13 cellular contexts compared by ENCODE assay signal in the genomic region with DNA sequence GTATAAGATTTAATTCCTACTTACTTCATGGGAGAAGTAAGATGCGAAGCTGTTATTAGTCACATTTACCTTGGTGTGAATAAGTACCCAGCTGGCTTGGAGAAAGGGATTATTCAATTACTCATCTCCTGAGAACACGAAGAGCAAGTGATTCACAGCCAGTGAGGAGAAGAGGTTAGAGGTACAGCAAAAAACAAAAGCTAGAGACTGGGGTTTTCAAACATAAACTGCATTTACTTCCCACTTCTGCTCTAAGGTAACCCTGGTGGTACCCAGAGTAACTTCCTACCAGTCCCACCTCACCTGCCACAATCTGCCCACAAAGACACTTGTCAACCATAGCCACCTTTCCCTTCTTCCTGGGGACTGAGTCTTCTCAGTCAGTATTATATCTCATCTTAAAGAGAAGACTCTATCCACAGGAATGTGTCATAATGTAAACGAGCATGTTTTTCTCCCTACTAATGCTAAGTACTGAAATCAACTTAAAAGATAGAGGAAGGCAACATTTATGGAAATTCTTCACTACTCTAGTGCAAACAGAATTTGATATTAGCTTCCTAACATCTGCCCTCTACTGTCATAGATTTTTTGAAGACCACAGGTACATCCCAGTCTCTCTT. TPM values are rescaled to one million over a fixed set of nuclear protein-coding genes. Genes with fewer than 3 reads are reported as not detected.
DNase-seq lines count a peak whose midpoint lies in the region; ATAC-seq and TF ChIP-seq lines count a peak whose summit lies in the region.
"Had no signal": no experiment of that assay in that cellular context is flagged by ENCODE, and none has a peak within 500 bp of the region (broad histone marks: within the 10 kb centered on the region; RNA-seq: fewer than 3 reads in every experiment).

No MANE protein-coding gene starts in this region.

- H3K9me3 Mint-ChIP-seq in activated T-cell treated with anti-CD3 and anti-CD28 coated beads, Interleukin-2, amount 50 U/mL, for 4 hours: no peaks in the 10 kb centered on the region
- H3K9me3 Mint-ChIP-seq: WTC11 had no signal

- H3K36me3 Mint-ChIP-seq in activated T-cell treated with anti-CD3 and anti-CD28 coated beads, Interleukin-2, amount 50 U/mL, for 4 hours (ENCODE audit: insufficient read depth): no peaks in the 10 kb centered on the region
- H3K36me3 Mint-ChIP-seq: WTC11 had no signal

- DNase-seq in AG20443 (ENCODE audit: low spot score): peak; percentile 50
- no peak for DNase-seq in activated T-cell treated with anti-CD3 and anti-CD28 coated beads, Interleukin-2, amount 50 U/mL, for 4 hours
- peak; percentile 66 for DNase-seq in fibroblast of the aortic adventitia (ENCODE audit: low read depth)
- DNase-seq in NCI-H2081 (lab: John Stamatoyannopoulos, UW): no peak
- DNase-seq in retina: no peak
- DNase-seq: dermis blood vessel endothelial cell, islet precursor cell, KBM-7, NCI-H524 treated with DMSO at 0.1 percent for 48 hours had no signal

- no peak for TF ChIP-seq CTCF in fibroblast of the aortic adventitia (IDR thresholded peaks at IDR 0.05; ENCODE audit: insufficient read depth, low read length)

- peak; percentile 44 for ATAC-seq in GM21619 (IDR thresholded peaks at IDR 0.05; ENCODE audit: unreplicated experiment)
- peak; percentile 90 for ATAC-seq in activated T-cell treated with anti-CD3 and anti-CD28 coated beads, Interleukin-2, amount 50 U/mL, for 4 hours
- ATAC-seq in HG02981 (IDR thresholded peaks at IDR 0.05; ENCODE audit: unreplicated experiment): no peak
- ATAC-seq in GM18498 (IDR thresholded peaks at IDR 0.05; ENCODE audit: unreplicated experiment): no peak
- ATAC-seq: WTC11 had no signal

- peaks cover 26% of the 10 kb centered on the region for H3K4me1 Mint-ChIP-seq in activated T-cell treated with anti-CD3 and anti-CD28 coated beads, Interleukin-2, amount 50 U/mL, for 4 hours (ENCODE audit: low read depth)

- no peak overlapping the region for H3K4me3 Mint-ChIP-seq in activated T-cell treated with anti-CD3 and anti-CD28 coated beads, Interleukin-2, amount 50 U/mL, for 4 hours
- H3K4me3 Mint-ChIP-seq: WTC11 had no signal

- H3K4me3 ChIP-seq in fibroblast of the aortic adventitia (ENCODE audit: low read depth, low read length): no peak overlapping the region

- peaks cover 13% of the 10 kb centered on the region for H3K27me3 Mint-ChIP-seq in activated T-cell treated with anti-CD3 and anti-CD28 coated beads, Interleukin-2, amount 50 U/mL, for 4 hours (ENCODE audit: low read depth)

RNA-seq across cellular contexts. Expression of a gene that starts 6.0 kb away (rescaled TPM):
- total RNA-seq in activated T-cell treated with anti-CD3 and anti-CD28 coated beads, Interleukin-2, amount 50 U/mL, for 4 hours: 1 to 10 TPM; 1.2 to 6.0 (median 1.5) TPM
- total RNA-seq in fibroblast of the aortic adventitia (ENCODE audit: low replicate concordance): not detected in 2 replicates
- total RNA-seq: dermis blood vessel endothelial cell, WTC11 had no signal

RNA-seq across cellular contexts. Expression of a gene that starts 33.8 kb away (rescaled TPM):
- total RNA-seq in activated T-cell treated with anti-CD3 and anti-CD28 coated beads, Interleukin-2, amount 50 U/mL, for 4 hours: 1 to 10 TPM in 1 of 3 donors, under 1 TPM in 2; 0.28 to 2.6 (median 0.84) TPM
- total RNA-seq in fibroblast of the aortic adventitia (ENCODE audit: low replicate concordance): not detected in 2 replicates
- total RNA-seq: dermis blood vessel endothelial cell, WTC11 had no signal

Comparison
In these comparisons a context has a peak if more than half of its experiments do, and no peak if none do; other contexts are left out.
1. DNase-seq: peak in AG20443 (single experiment) and fibroblast of the aortic adventitia (single experiment); none in activated T-cell treated with anti-CD3 and anti-CD28 coated beads, Interleukin-2, amount 50 U/mL, for 4 hours (single experiment), NCI-H2081 (0 of 2) and retina (single experiment).
2. ATAC-seq: peak in GM21619 (single experiment) and activated T-cell treated with anti-CD3 and anti-CD28 coated beads, Interleukin-2, amount 50 U/mL, for 4 hours (2 of 2); none in HG02981 (single experiment) and GM18498 (single experiment).